Comparison of ENCODE assay signal across 11 cellular contexts in genomic region chr9:91536211-91536691, GRCh38.
DNase-seq lines count a peak whose midpoint lies in the region; ATAC-seq and TF ChIP-seq lines count a peak whose summit lies in the region.
"Had no signal": no experiment of that assay in that cellular context is flagged by ENCODE, and none has a peak within 500 bp of the region (broad histone marks: within the 10 kb centered on the region; RNA-seq: fewer than 3 reads in every experiment).

No MANE protein-coding gene starts in this region.

- H3K4me1 Mint-ChIP-seq in glutamatergic neuron (ENCODE audit: low read depth, unreplicated experiment): no peaks in the 10 kb centered on the region

- TF ChIP-seq CTCF in epithelial cell of esophagus (IDR thresholded peaks at IDR 0.05; ENCODE audit: insufficient read depth, low read depth, low read length, missing control alignments) (no peak), prostate gland (IDR thresholded peaks at IDR 0.05) (no peak), glutamatergic neuron (IDR thresholded peaks at IDR 0.05; ENCODE audit: partially characterized antibody, unreplicated experiment) (no peak)

- H3K9me3 Mint-ChIP-seq in glutamatergic neuron (ENCODE audit: unreplicated experiment): no peaks in the 10 kb centered on the region
- H3K9me3 Mint-ChIP-seq: activated T-helper 2 cell treated with anti-CD3 and anti-CD28 coated beads, Interferon-gamma antibody, Interleukin-2, Interleukin-4, amounts not matched to agents 10 μg/mL and 5 μg/mL and 100 μg/mL, durations not matched to agents 14 hours and 24 hours and 36 hours had no signal

- TF ChIP-seq POLR2A in prostate gland (IDR thresholded peaks at IDR 0.05): no peak

- H3K4me3 ChIP-seq in epithelial cell of esophagus (ENCODE audit: low read length) (no peak overlapping the region), prostate gland (no peak overlapping the region)

- no peaks in the 10 kb centered on the region for H3K9me3 ChIP-seq in prostate gland

- 29% methylated on average over 3 of the region's 3 CpGs for WGBS in prostate gland

- H3K36me3 ChIP-seq in prostate gland: no peaks in the 10 kb centered on the region

- intact Hi-C loops in prostate gland (cut with DNase I): no loop called here

- no peaks in the 10 kb centered on the region for H3K27me3 ChIP-seq in prostate gland (replicated peaks; ENCODE audit: insufficient read depth)

- no peaks in the 10 kb centered on the region for H3K4me1 ChIP-seq in prostate gland (replicated peaks)

- DNase-seq in EL: peak; percentile 76
- peak; percentile 58 for DNase-seq in NCI-H460 (ENCODE audit: extremely low read depth, low read depth)
- peak; percentile 92 for DNase-seq in epithelial cell of esophagus (ENCODE audit: low read depth)
- peak; percentile 12 for DNase-seq in prostate gland (ENCODE audit: low spot score)
- DNase-seq in NOMO-1 treated with DMSO at 0.1 percent for 48 hours (lab: John Stamatoyannopoulos, UW; ENCODE audit: unreplicated experiment): no peak
- no peak for DNase-seq in glutamatergic neuron
- no peak for DNase-seq in NCI-H2196 treated with DMSO at 0.1 percent for 48 hours (lab: John Stamatoyannopoulos, UW; ENCODE audit: unreplicated experiment)
- DNase-seq: NCI-H446 treated with DMSO at 0.1 percent for 48 hours, right cardiac atrium had no signal

- no peaks in the 10 kb centered on the region for H3K36me3 Mint-ChIP-seq in glutamatergic neuron (ENCODE audit: unreplicated experiment)

- ATAC-seq in GM21447 (IDR thresholded peaks at IDR 0.05; ENCODE audit: unreplicated experiment): no peak

- H3K27ac Mint-ChIP-seq in glutamatergic neuron (ENCODE audit: unreplicated experiment): no peak overlapping the region
- H3K27ac Mint-ChIP-seq: activated T-helper 2 cell treated with anti-CD3 and anti-CD28 coated beads, Interferon-gamma antibody, Interleukin-2, Interleukin-4, amounts not matched to agents 10 μg/mL and 5 μg/mL and 100 μg/mL, durations not matched to agents 14 hours and 24 hours and 36 hours had no signal

- H3K4me3 Mint-ChIP-seq in glutamatergic neuron (ENCODE audit: unreplicated experiment): no peak overlapping the region

- no peaks in the 10 kb centered on the region for H3K27me3 Mint-ChIP-seq in glutamatergic neuron (ENCODE audit: unreplicated experiment)

- no peak overlapping the region for H3K27ac ChIP-seq in prostate gland

Comparison
In these comparisons a context has a peak if more than half of its experiments do, and no peak if none do; other contexts are left out.
1. DNase-seq: peak in EL (single experiment), NCI-H460 (single experiment), epithelial cell of esophagus (single experiment) and prostate gland (single experiment); none in NOMO-1 treated with DMSO at 0.1 percent for 48 hours (single experiment), glutamatergic neuron (single experiment) and NCI-H2196 treated with DMSO at 0.1 percent for 48 hours (single experiment).